Comparison of ENCODE assay signal across 23 cellular contexts in genomic region chr1:182848736-182849135, GRCh38.
"Had no signal": no experiment of that assay in that cellular context is flagged by ENCODE, and none has a peak within 500 bp of the region (broad histone marks: within the 10 kb centered on the region; RNA-seq: fewer than 3 reads in every experiment).

No MANE protein-coding gene starts in this region.

- ATAC-seq: left lung; mucosa of descending colon; naive thymus-derived CD8-positive, alpha-beta T cell had no signal

- H3K27ac ChIP-seq: breast epithelium, left lung, parathyroid adenoma, tibial nerve had no signal

- H3K9me3 Mint-ChIP-seq: activated naive CD8-positive, alpha-beta T cell treated with anti-CD3 and anti-CD28 coated beads, Interleukin-2, amount 10 ng/mL, durations not matched to agents 7 days and 5 days; memory B cell; naive thymus-derived CD8-positive, alpha-beta T cell; T-cell had no signal

- H3K27me3 Mint-ChIP-seq: activated naive CD8-positive, alpha-beta T cell treated with anti-CD3 and anti-CD28 coated beads, Interleukin-2, amount 10 ng/mL, durations not matched to agents 7 days and 5 days; memory B cell; naive thymus-derived CD8-positive, alpha-beta T cell; T-cell had no signal

- H3K4me3 ChIP-seq: breast epithelium, left lung, mucosa of descending colon, tibial nerve had no signal

- DNase-seq: activated CD4-positive, alpha-beta T cell treated with anti-CD3 and anti-CD28 coated beads for 1 hour; activated gamma-delta T cell treated with Interleukin-2 at 50 U/mL for 16 hours; activated naive CD8-positive, alpha-beta T cell treated with anti-CD3 and anti-CD28 coated beads, Interleukin-2, amount 10 ng/mL, durations not matched to agents 7 days and 5 days; activated T-cell treated with anti-CD3 and anti-CD28 coated beads, Interleukin-2, amount 50 U/mL, for 1 hour; anterior cingulate cortex; cerebellar nuclear complex; effector CD8-positive, alpha-beta T cell; foreskin fibroblast; hippocampal formation; kidney; left lung; mucosa of descending colon; naive thymus-derived CD8-positive, alpha-beta T cell; stimulated activated CD4-positive, alpha-beta T cell treated with anti-CD3 and anti-CD28 coated beads, Interleukin-12 subunit alpha, Interleukin-12 subunit beta, amount 100 ng/mL, for 4 hours; stimulated activated CD4-positive, alpha-beta T cell treated with anti-CD3 and anti-CD28 coated beads, Interleukin-2, amount 100 ng/mL, for 24 hours; substantia nigra; T-cell; T1000 had no signal

- H3K9me3 ChIP-seq: breast epithelium, left lung, mucosa of descending colon, tibial nerve had no signal

- H3K27ac Mint-ChIP-seq: memory B cell had no signal

- H2AFZ ChIP-seq: parathyroid adenoma had no signal

- H3K36me3 ChIP-seq: breast epithelium had no signal

- H3K9ac ChIP-seq: parathyroid adenoma had no signal

- FAIRE-seq: endothelial cell of umbilical vein, kidney had no signal

- H3K27me3 ChIP-seq: breast epithelium, left lung, tibial nerve had no signal

- H3K4me1 ChIP-seq: breast epithelium, left lung, parathyroid adenoma had no signal

- H3K4me3 Mint-ChIP-seq: activated naive CD8-positive, alpha-beta T cell treated with anti-CD3 and anti-CD28 coated beads, Interleukin-2, amount 10 ng/mL, durations not matched to agents 7 days and 5 days; memory B cell; T-cell had no signal
